In genomic region chr5:177427919-177428573, GRCh38 we compare ENCODE assay signal across 1 cellular context.
TF ChIP-seq lines count a peak whose summit lies in the region.

No MANE protein-coding gene starts in this region.

TF ChIP-seq in K562, 482 proteins besides CTCF, POLR2A, EP300 and RAD21 (continued from another document and continues in another):
- no peak for TF ChIP-seq ZBTB40 (IDR thresholded peaks at IDR 0.05)
- TF ChIP-seq ZBTB40 (CRISPR knock-in tag; IDR thresholded peaks at IDR 0.05): no peak
- no peak for TF ChIP-seq NBN (IDR thresholded peaks at IDR 0.05; ENCODE audit: low read depth)
- TF ChIP-seq SNAPC5 (CRISPR knock-in tag; IDR thresholded peaks at IDR 0.05): no peak
- no peak for TF ChIP-seq HDAC6 (IDR thresholded peaks at IDR 0.05; ENCODE audit: low read depth, low read length)
- no peak for TF ChIP-seq HNRNPK (IDR thresholded peaks at IDR 0.05; ENCODE audit: low read depth, low read length, poor library complexity, severe bottlenecking)
- peak; percentile 54 for TF ChIP-seq TAF1 (IDR thresholded peaks at IDR 0.05; ENCODE audit: control insufficient read depth, extremely low read depth, insufficient read depth, low read length, severe bottlenecking)
- TF ChIP-seq HOMEZ (CRISPR knock-in tag; IDR thresholded peaks at IDR 0.05): no peak
- TF ChIP-seq ARID4B (CRISPR knock-in tag; IDR thresholded peaks at IDR 0.05): no peak; the same call in 1 of the 2 replicates
- no peak for TF ChIP-seq THRAP3 (IDR thresholded peaks at IDR 0.05; ENCODE audit: borderline replicate concordance)
- no peak for TF ChIP-seq CCNT2 (IDR thresholded peaks at IDR 0.05; ENCODE audit: borderline replicate concordance, extremely low read depth, insufficient read length, low read depth, low read length)
- no peak for TF ChIP-seq ZNF12 (CRISPR knock-in tag; IDR thresholded peaks at IDR 0.05)
- TF ChIP-seq ZFX (CRISPR knock-in tag; IDR thresholded peaks at IDR 0.05): peak; percentile 77
- no peak for TF ChIP-seq ZNF76 (CRISPR knock-in tag; IDR thresholded peaks at IDR 0.05; ENCODE audit: borderline replicate concordance)
- TF ChIP-seq CHD4 (IDR thresholded peaks at IDR 0.05; ENCODE audit: insufficient read depth, insufficient replicate concordance, low read depth, low read length, poor library complexity, severe bottlenecking): no peak
- no peak for TF ChIP-seq PTRF (tag; IDR thresholded peaks at IDR 0.05)
- no peak for TF ChIP-seq ERF (CRISPR knock-in tag; IDR thresholded peaks at IDR 0.05)
- no peak for TF ChIP-seq ZNF280B (CRISPR knock-in tag; IDR thresholded peaks at IDR 0.05)
- no peak for TF ChIP-seq CREB3 (tag; conservative IDR thresholded peaks at IDR 0.05; ENCODE audit: low read depth)
- peak; percentile 19; the same call in 1 of the 2 replicates for TF ChIP-seq RB1 (IDR thresholded peaks at IDR 0.05; ENCODE audit: low read depth)
- TF ChIP-seq JUNB (CRISPR knock-in tag; conservative IDR thresholded peaks at IDR 0.05): no peak
- no peak for TF ChIP-seq TARDBP (IDR thresholded peaks at IDR 0.05)
- no peak for TF ChIP-seq SMARCB1 (IDR thresholded peaks at IDR 0.05; ENCODE audit: insufficient read length, low read depth)
- peak; percentile 90 for TF ChIP-seq MAFG (tag; conservative IDR thresholded peaks at IDR 0.05)
- TF ChIP-seq ZBTB1 (CRISPR knock-in tag; IDR thresholded peaks at IDR 0.05; ENCODE audit: borderline replicate concordance, low read depth): no peak
- TF ChIP-seq SMARCE1 (IDR thresholded peaks at IDR 0.05): no peak
- no peak for TF ChIP-seq ZNF644 (tag; IDR thresholded peaks at IDR 0.05; ENCODE audit: low read depth)
- no peak for TF ChIP-seq POLR2H (tag; IDR thresholded peaks at IDR 0.05; ENCODE audit: low read depth)
- no peak for TF ChIP-seq TCFL5 (CRISPR knock-in tag; conservative IDR thresholded peaks at IDR 0.05)
- TF ChIP-seq SMAD2 (IDR thresholded peaks at IDR 0.05; ENCODE audit: low read depth, low read length): no peak
- TF ChIP-seq ZNF717 (CRISPR knock-in tag; IDR thresholded peaks at IDR 0.05): no peak
- no peak for TF ChIP-seq ZNF408 (CRISPR knock-in tag; IDR thresholded peaks at IDR 0.05; ENCODE audit: low read depth)
- TF ChIP-seq ATF3 (IDR thresholded peaks at IDR 0.05): no peak
- TF ChIP-seq ATF3 (CRISPR knock-in tag; conservative IDR thresholded peaks at IDR 0.05): no peak
- TF ChIP-seq ZNF583 (CRISPR knock-in tag; IDR thresholded peaks at IDR 0.05): no peak
- TF ChIP-seq HMGXB4 (CRISPR knock-in tag; IDR thresholded peaks at IDR 0.05): no peak
- TF ChIP-seq ARID2 (IDR thresholded peaks at IDR 0.05): no peak
- TF ChIP-seq TOE1 (IDR thresholded peaks at IDR 0.05; ENCODE audit: borderline replicate concordance): no peak
- TF ChIP-seq TOE1 (CRISPR knock-in tag; IDR thresholded peaks at IDR 0.05; ENCODE audit: borderline replicate concordance, low read depth): no peak
- peak; percentile 85 for TF ChIP-seq CTBP1 (IDR thresholded peaks at IDR 0.05; ENCODE audit: borderline replicate concordance)
- peak; percentile 65 for TF ChIP-seq POLR2G (IDR thresholded peaks at IDR 0.05; ENCODE audit: low read depth, low read length)
